In the genomic region with DNA sequence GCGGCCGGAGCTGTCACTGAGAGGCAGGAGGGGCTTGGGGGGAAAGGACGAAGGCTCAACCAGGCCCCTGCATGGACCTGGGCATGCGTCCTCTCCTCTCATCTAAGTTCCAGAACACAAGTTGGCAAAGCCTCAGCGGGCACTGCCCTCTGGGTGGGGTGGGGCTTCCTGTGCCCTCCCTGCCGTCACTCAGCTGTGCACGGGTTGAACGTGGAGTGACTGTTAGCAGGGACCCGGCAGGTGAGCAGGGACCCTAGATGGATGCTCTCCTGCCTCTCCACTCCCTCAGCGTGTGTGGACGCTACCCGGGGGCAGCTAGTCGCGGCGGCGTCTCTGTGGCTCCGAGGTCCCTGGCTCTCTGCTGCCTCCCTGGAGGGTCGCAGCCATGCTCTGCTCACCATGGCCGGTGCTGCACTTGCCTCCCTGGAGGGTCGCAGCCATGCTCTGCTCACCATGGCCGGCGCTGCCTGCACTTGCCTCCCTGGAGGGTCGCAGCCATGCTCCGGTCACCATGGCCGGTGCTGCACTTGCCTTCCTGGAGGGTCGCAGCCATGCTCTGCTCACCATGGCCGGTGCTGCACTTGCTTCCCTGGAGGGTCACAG, we compare ENCODE assay signal across 31 cellular contexts.
"Had no signal": no experiment of that assay in that cellular context is flagged by ENCODE, and none has a peak within 500 bp of the region (broad histone marks: within the 10 kb centered on the region; RNA-seq: fewer than 3 reads in every experiment).

No MANE protein-coding gene starts in this region.

- H3K27ac Mint-ChIP-seq: activated CD4-positive, alpha-beta memory T cell treated with anti-CD3 and anti-CD28 coated beads, Interleukin-2, amount 10 ng/mL, durations not matched to agents 7 days and 5 days; activated naive CD4-positive, alpha-beta T cell treated with anti-CD3 and anti-CD28 coated beads, Interleukin-2, amount 10 ng/mL, durations not matched to agents 7 days and 5 days; activated naive CD4-positive, alpha-beta T cell treated with anti-CD3 and anti-CD28 coated beads, Interleukin-2, amount 50 U/mL, for 72 hours; activated naive CD8-positive, alpha-beta T cell treated with anti-CD3 and anti-CD28 coated beads, Interleukin-2, amount 10 ng/mL, durations not matched to agents 7 days and 5 days; activated T-cell treated with anti-CD3 and anti-CD28 coated beads, Interleukin-2, amount 50 U/mL, for 24 hours had no signal

- H3K27me3 ChIP-seq: ascending aorta, esophagus muscularis mucosa, foreskin keratinocyte, gastrocnemius medialis, heart left ventricle had no signal

- ATAC-seq: activated naive CD4-positive, alpha-beta T cell treated with anti-CD3 and anti-CD28 coated beads, Interleukin-2, amount 50 U/mL, for 72 hours; activated T-cell treated with anti-CD3 and anti-CD28 coated beads, Interleukin-2, amount 50 U/mL, for 72 hours; effector memory CD8-positive, alpha-beta T cell; foreskin keratinocyte; gastrocnemius medialis; heart left ventricle; WTC11 had no signal

- H3K4me1 Mint-ChIP-seq: activated CD4-positive, alpha-beta memory T cell treated with anti-CD3 and anti-CD28 coated beads, Interleukin-2, amount 10 ng/mL, durations not matched to agents 7 days and 5 days; activated CD4-positive, alpha-beta T cell treated with anti-CD3 and anti-CD28 coated beads, Interleukin-2, amount 10 ng/mL, durations not matched to agents 7 days and 5 days; activated naive CD4-positive, alpha-beta T cell treated with anti-CD3 and anti-CD28 coated beads, Interleukin-2, amount 10 ng/mL, durations not matched to agents 7 days and 5 days; activated naive CD8-positive, alpha-beta T cell treated with anti-CD3 and anti-CD28 coated beads, Interleukin-2, amount 10 ng/mL, durations not matched to agents 7 days and 5 days; WTC11 had no signal

- H3K4me1 ChIP-seq: ascending aorta, esophagus muscularis mucosa, foreskin keratinocyte, gastrocnemius medialis had no signal

- H3K27ac ChIP-seq: ascending aorta, esophagus muscularis mucosa, foreskin keratinocyte, gastrocnemius medialis, heart left ventricle, VCaP had no signal

- H3K36me3 Mint-ChIP-seq: activated naive CD4-positive, alpha-beta T cell treated with anti-CD3 and anti-CD28 coated beads, Interleukin-2, amount 50 U/mL, for 72 hours; WTC11 had no signal

- H3K27me3 Mint-ChIP-seq: activated CD4-positive, alpha-beta memory T cell treated with anti-CD3 and anti-CD28 coated beads, Interleukin-2, amount 10 ng/mL, durations not matched to agents 7 days and 5 days; activated CD4-positive, alpha-beta T cell treated with anti-CD3 and anti-CD28 coated beads, Interleukin-2, amount 10 ng/mL, durations not matched to agents 7 days and 5 days; activated naive CD4-positive, alpha-beta T cell treated with anti-CD3 and anti-CD28 coated beads, Interleukin-2, amount 10 ng/mL, durations not matched to agents 7 days and 5 days; activated naive CD8-positive, alpha-beta T cell treated with anti-CD3 and anti-CD28 coated beads, Interleukin-2, amount 10 ng/mL, durations not matched to agents 7 days and 5 days; activated T-cell treated with anti-CD3 and anti-CD28 coated beads, Interleukin-2, amount 50 U/mL, for 24 hours; effector memory CD8-positive, alpha-beta T cell had no signal

- H3K4me3 ChIP-seq: ascending aorta, esophagus muscularis mucosa, gastrocnemius medialis, heart left ventricle had no signal

- H3K9me3 ChIP-seq: ascending aorta, esophagus muscularis mucosa, gastrocnemius medialis, heart left ventricle had no signal

- H3K9me3 Mint-ChIP-seq: activated CD4-positive, alpha-beta memory T cell treated with anti-CD3 and anti-CD28 coated beads, Interleukin-2, amount 10 ng/mL, durations not matched to agents 7 days and 5 days; activated CD4-positive, alpha-beta T cell treated with anti-CD3 and anti-CD28 coated beads, Interleukin-2, amount 10 ng/mL, durations not matched to agents 7 days and 5 days; activated naive CD4-positive, alpha-beta T cell treated with anti-CD3 and anti-CD28 coated beads, Interleukin-2, amount 10 ng/mL, durations not matched to agents 7 days and 5 days; activated naive CD4-positive, alpha-beta T cell treated with anti-CD3 and anti-CD28 coated beads, Interleukin-2, amount 50 U/mL, for 72 hours; activated naive CD8-positive, alpha-beta T cell treated with anti-CD3 and anti-CD28 coated beads, Interleukin-2, amount 10 ng/mL, durations not matched to agents 7 days and 5 days; activated T-cell treated with anti-CD3 and anti-CD28 coated beads, Interleukin-2, amount 50 U/mL, for 24 hours; activated T-cell treated with anti-CD3 and anti-CD28 coated beads, Interleukin-2, amount 50 U/mL, for 72 hours; brain; effector memory CD8-positive, alpha-beta T cell; WTC11 had no signal

- H3K4me3 Mint-ChIP-seq: activated CD4-positive, alpha-beta memory T cell treated with anti-CD3 and anti-CD28 coated beads, Interleukin-2, amount 10 ng/mL, durations not matched to agents 7 days and 5 days; activated CD4-positive, alpha-beta T cell treated with anti-CD3 and anti-CD28 coated beads, Interleukin-2, amount 10 ng/mL, durations not matched to agents 7 days and 5 days; activated naive CD4-positive, alpha-beta T cell treated with anti-CD3 and anti-CD28 coated beads, Interleukin-2, amount 10 ng/mL, durations not matched to agents 7 days and 5 days; activated naive CD8-positive, alpha-beta T cell treated with anti-CD3 and anti-CD28 coated beads, Interleukin-2, amount 10 ng/mL, durations not matched to agents 7 days and 5 days; activated T-cell treated with anti-CD3 and anti-CD28 coated beads, Interleukin-2, amount 50 U/mL, for 24 hours; activated T-cell treated with anti-CD3 and anti-CD28 coated beads, Interleukin-2, amount 50 U/mL, for 72 hours; brain; effector memory CD8-positive, alpha-beta T cell; WTC11 had no signal

- FAIRE-seq: colon had no signal

- DNase-seq: activated CD4-positive, alpha-beta memory T cell treated with anti-CD3 and anti-CD28 coated beads, Interleukin-2, amount 10 ng/mL, durations not matched to agents 7 days and 5 days; activated CD4-positive, alpha-beta T cell treated with anti-CD3 and anti-CD28 coated beads for 1 hour; activated CD4-positive, alpha-beta T cell treated with anti-CD3 and anti-CD28 coated beads for 4 hours; activated CD4-positive, alpha-beta T cell treated with anti-CD3 and anti-CD28 coated beads, Interleukin-2, amount 10 ng/mL, durations not matched to agents 7 days and 5 days; activated CD4-positive, alpha-beta T cell treated with anti-CD3 and anti-CD28 coated beads, Interleukin-2, amount 50 U/mL, for 4 hours; activated CD8-positive, alpha-beta memory T cell treated with anti-CD3 and anti-CD28 coated beads, Interleukin-2, amount 50 U/mL, for 48 hours; activated gamma-delta T cell; activated naive CD4-positive, alpha-beta T cell; activated naive CD4-positive, alpha-beta T cell treated with anti-CD3 and anti-CD28 coated beads, Interleukin-2, amount 10 ng/mL, durations not matched to agents 7 days and 5 days; activated naive CD8-positive, alpha-beta T cell treated with anti-CD3 and anti-CD28 coated beads, Interleukin-2, amount 10 ng/mL, durations not matched to agents 7 days and 5 days; activated T-cell treated with anti-CD3 and anti-CD28 coated beads for 4 hours; activated T-cell treated with anti-CD3 and anti-CD28 coated beads, Interleukin-2, amount 50 U/mL, for 24 hours; activated T-cell treated with anti-CD3 and anti-CD28 coated beads, Interleukin-2, amount 50 U/mL, for 72 hours; caudate nucleus; cortex of kidney; dermis blood vessel endothelial cell; effector CD4-positive, alpha-beta T cell; effector memory CD8-positive, alpha-beta T cell; erythroblast; foreskin keratinocyte; gastrocnemius medialis; glutamatergic neuron; heart left ventricle; T-helper 2 cell had no signal
